ENCODE assay signal across 8 cellular contexts in the genomic region with DNA sequence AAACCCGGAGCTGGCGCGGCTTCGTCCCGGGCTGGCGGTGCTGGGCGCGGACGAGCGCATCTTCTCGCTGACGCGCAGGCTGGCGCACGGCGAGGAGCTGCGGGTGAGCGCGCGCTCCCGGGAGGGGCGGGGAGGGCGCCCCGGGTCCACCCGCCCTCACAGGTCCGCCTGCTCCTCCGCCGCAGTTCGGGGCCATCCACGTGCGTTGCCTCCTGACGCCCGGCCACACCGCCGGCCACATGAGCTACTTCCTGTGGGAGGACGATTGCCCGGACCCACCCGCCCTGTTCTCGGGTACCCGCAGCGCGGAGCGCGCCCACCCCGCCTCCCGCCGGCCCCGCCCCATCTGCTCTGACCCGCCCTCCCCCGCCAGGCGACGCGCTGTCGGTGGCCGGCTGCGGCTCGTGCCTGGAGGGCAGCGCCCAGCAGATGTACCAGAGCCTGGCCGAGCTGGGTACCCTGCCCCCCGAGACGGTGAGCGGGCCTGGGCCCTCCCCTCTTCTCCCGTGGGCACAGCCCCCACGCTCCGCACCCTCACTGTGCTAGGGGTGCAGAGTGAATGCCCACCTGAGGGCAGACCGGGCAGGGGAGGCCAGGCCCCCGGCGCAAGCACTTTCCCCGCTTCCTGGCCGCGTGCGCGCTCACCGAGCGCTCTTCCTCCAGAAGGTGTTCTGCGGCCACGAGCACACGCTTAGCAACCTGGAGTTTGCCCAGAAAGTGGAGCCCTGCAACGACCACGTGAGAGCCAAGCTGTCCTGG. TPM values are rescaled to one million over a fixed set of nuclear protein-coding genes. Genes with fewer than 3 reads are reported as not detected.
DNase-seq lines count a peak whose midpoint lies in the region; ATAC-seq and TF ChIP-seq lines count a peak whose summit lies in the region.

No MANE protein-coding gene starts in this region.

- H3K36me3 Mint-ChIP-seq in activated CD8-positive, alpha-beta T cell treated with anti-CD3 and anti-CD28 coated beads, Interleukin-2, amount 10 ng/mL, durations not matched to agents 7 days and 5 days (ENCODE audit: low read depth): peaks cover 4% of the 10 kb centered on the region
- H3K36me3 Mint-ChIP-seq in endodermal cell (ENCODE audit: low read depth): peaks cover 9% of the 10 kb centered on the region
- H3K36me3 Mint-ChIP-seq in mesothelial cell of epicardium: peaks cover 1% of the 10 kb centered on the region

- H3K9ac ChIP-seq in endodermal cell (ENCODE audit: extremely low read depth, low read length, poor library complexity, severe bottlenecking): no peak overlapping the region

- no peak for TF ChIP-seq CTCF in endodermal cell (conservative IDR thresholded peaks at IDR 0.05)
- no peak for TF ChIP-seq CTCF in mesothelial cell of epicardium (IDR thresholded peaks at IDR 0.05; ENCODE audit: unreplicated experiment)

- no peaks in the 10 kb centered on the region for H3K9me3 ChIP-seq in endodermal cell (ENCODE audit: control insufficient read depth, low read length)

- POLR2A ChIA-PET in activated CD8-positive, alpha-beta T cell treated with anti-CD3 and anti-CD28 coated beads, Interleukin-2, amount 10 ng/mL, durations not matched to agents 7 days and 5 days (lab: Charles Lee): interaction anchor here (1.2 to 2.9 kb wide), 2 partner anchors 9 to 12 kb away, joined by 5 to 10 read pairs; no protein-coding TSS in a partner anchor

- H3K4me1 ChIP-seq in endodermal cell (ENCODE audit: control insufficient read depth, insufficient read depth, low read length): peaks cover 3% of the 10 kb centered on the region

- no peaks in the 10 kb centered on the region for H3K27me3 Mint-ChIP-seq in activated CD8-positive, alpha-beta T cell treated with anti-CD3 and anti-CD28 coated beads, Interleukin-2, amount 10 ng/mL, durations not matched to agents 7 days and 5 days (ENCODE audit: low read depth)
- H3K27me3 Mint-ChIP-seq in endodermal cell (ENCODE audit: insufficient read depth) (peaks cover 15% of the 10 kb centered on the region), mesothelial cell of epicardium (ENCODE audit: low read depth) (peaks cover 18% of the 10 kb centered on the region)

- H3K4me3 Mint-ChIP-seq in activated CD8-positive, alpha-beta T cell treated with anti-CD3 and anti-CD28 coated beads, Interleukin-2, amount 10 ng/mL, durations not matched to agents 7 days and 5 days: peak overlapping the region; percentile 40
- peak overlapping the region; percentile 44 for H3K4me3 Mint-ChIP-seq in endodermal cell
- H3K4me3 Mint-ChIP-seq in mesothelial cell of epicardium: peak overlapping the region; percentile 53

- no peaks in the 10 kb centered on the region for H3K9me3 Mint-ChIP-seq in activated CD8-positive, alpha-beta T cell treated with anti-CD3 and anti-CD28 coated beads, Interleukin-2, amount 10 ng/mL, durations not matched to agents 7 days and 5 days (ENCODE audit: insufficient read depth)
- H3K9me3 Mint-ChIP-seq in endodermal cell (no peaks in the 10 kb centered on the region), mesothelial cell of epicardium (no peaks in the 10 kb centered on the region)

- peaks cover 19% of the 10 kb centered on the region for H3K27me3 ChIP-seq in endodermal cell (ENCODE audit: control insufficient read depth, insufficient read depth, low read length, poor library complexity, severe bottlenecking)

- peak overlapping the region; percentile 66 for H3K4me3 ChIP-seq in endodermal cell (ENCODE audit: low read length)

- 3 to 4% methylated on average over 16 to 80 of the region's 80 CpGs for WGBS in endodermal cell (ENCODE audit: insufficient coverage in 1 of 2, insufficient read length in 1 of 2), 2 experiments

- H3K4me1 Mint-ChIP-seq in activated CD8-positive, alpha-beta T cell treated with anti-CD3 and anti-CD28 coated beads, Interleukin-2, amount 10 ng/mL, durations not matched to agents 7 days and 5 days (ENCODE audit: low read depth): no peaks in the 10 kb centered on the region
- H3K4me1 Mint-ChIP-seq in endodermal cell: no peaks in the 10 kb centered on the region
- H3K4me1 Mint-ChIP-seq in mesothelial cell of epicardium: no peaks in the 10 kb centered on the region

- DNase-seq in CMK (ENCODE audit: low read depth) (peak; percentile 69), NCI-H460 (ENCODE audit: extremely low read depth, low read depth) (peak; percentile 82), endodermal cell (peak; percentile 91), mesothelial cell of epicardium (ENCODE audit: low spot score in 2 of 2, unreplicated experiment in 2 of 2) (peak in 1 of 2 experiments; percentile 58), substantia nigra (lab: John Stamatoyannopoulos, UW) (peak in 40 of 49 donors; percentile 27 to 89 (median 60)), OCI-M2 (lab: John Stamatoyannopoulos, UW; ENCODE audit: unreplicated experiment) (no peak)
- peak; percentile 72 for DNase-seq in activated CD8-positive, alpha-beta T cell treated with anti-CD3 and anti-CD28 coated beads, Interleukin-2, amount 10 ng/mL, durations not matched to agents 7 days and 5 days

- H3K36me3 ChIP-seq in endodermal cell (ENCODE audit: control insufficient read depth, insufficient read depth, low read length): peaks cover 4% of the 10 kb centered on the region

- no peak overlapping the region for H3K27ac Mint-ChIP-seq in activated CD8-positive, alpha-beta T cell treated with anti-CD3 and anti-CD28 coated beads, Interleukin-2, amount 10 ng/mL, durations not matched to agents 7 days and 5 days
- H3K27ac Mint-ChIP-seq in endodermal cell (no peak overlapping the region), mesothelial cell of epicardium (no peak overlapping the region)

- H3K27ac ChIP-seq in endodermal cell (ENCODE audit: low read depth, low read length) (no peak overlapping the region), substantia nigra (ENCODE audit: low read depth, low read length, poor library complexity, severe bottlenecking) (peak overlapping the region; percentile 64)

- CTCF ChIA-PET in activated CD8-positive, alpha-beta T cell treated with anti-CD3 and anti-CD28 coated beads, Interleukin-2, amount 10 ng/mL, durations not matched to agents 7 days and 5 days (lab: Charles Lee): interaction anchor here (1.3 to 1.7 kb wide), 3 partner anchors 8 to 60 kb away, joined by 3 to 6 read pairs (median 4); partner anchors contain the start of gene RPUSD1

- ATAC-seq in GM21529 (IDR thresholded peaks at IDR 0.05; ENCODE audit: unreplicated experiment): peak; percentile 27
- peak; percentile 62 for ATAC-seq in activated CD8-positive, alpha-beta T cell treated with anti-CD3 and anti-CD28 coated beads, Interleukin-2, amount 10 ng/mL, durations not matched to agents 7 days and 5 days

RNA-seq across cellular contexts. Expression of gene HAGHL, which starts 1.4 kb away (rescaled TPM):
- 9.3 and 11.7 TPM in 2 replicates for total RNA-seq in NCI-H460 (2014; rRNA removed; shearing (Covaris generic))
- 118 and 143 TPM in 2 replicates for polyA plus RNA-seq in NCI-H460 (2014; cell fraction: nucleus; rRNA removed)
- 10 to 100 TPM in 1 of 2 experiments, 1 to 10 TPM in 1; 8.4 to 11.2 TPM for total RNA-seq in activated CD8-positive, alpha-beta T cell treated with anti-CD3 and anti-CD28 coated beads, Interleukin-2, amount 10 ng/mL, durations not matched to agents 7 days and 5 days
- total RNA-seq in endodermal cell (10 to 100 TPM in 1 of 2 donors, 1 to 10 TPM in 1; 8.9 to 11.4 TPM), mesothelial cell of epicardium (6.4 to 8.6 TPM (median 7.4 TPM) in 3 replicates)
- polyA plus RNA-seq in endodermal cell (2013, experiment 1 of 2): 7.5 TPM
- 6.2 TPM for polyA plus RNA-seq in endodermal cell (2013, experiment 2 of 2)

RNA-seq across cellular contexts. Expression of gene CCDC78, which starts 2.1 kb away (rescaled TPM):
- 4.1 and 4.5 TPM in 2 replicates for total RNA-seq in NCI-H460 (2014; rRNA removed; shearing (Covaris generic))
- 223 and 231 TPM in 2 replicates for polyA plus RNA-seq in NCI-H460 (2014; cell fraction: nucleus; rRNA removed)
- 1 to 10 TPM; 3.9 TPM for total RNA-seq in activated CD8-positive, alpha-beta T cell treated with anti-CD3 and anti-CD28 coated beads, Interleukin-2, amount 10 ng/mL, durations not matched to agents 7 days and 5 days
- 1 to 10 TPM; 6.5 to 8.1 TPM for total RNA-seq in endodermal cell
- 3.7 TPM for polyA plus RNA-seq in endodermal cell (2013, experiment 1 of 2)
- polyA plus RNA-seq in endodermal cell (2013, experiment 2 of 2): 3.1 TPM
- 2.5 to 3.2 TPM (median 2.7 TPM) in 3 replicates for total RNA-seq in mesothelial cell of epicardium

RNA-seq across cellular contexts. Expression of gene ANTKMT, which starts 7.4 kb away (rescaled TPM):
- total RNA-seq in NCI-H460 (2014; rRNA removed; shearing (Covaris generic)): 19.9 and 22.9 TPM in 2 replicates
- polyA plus RNA-seq in NCI-H460 (2014; cell fraction: nucleus; rRNA removed): 120 and 124 TPM in 2 replicates
- total RNA-seq in activated CD8-positive, alpha-beta T cell treated with anti-CD3 and anti-CD28 coated beads, Interleukin-2, amount 10 ng/mL, durations not matched to agents 7 days and 5 days: 10 to 100 TPM; 12.3 to 14.2 TPM
- total RNA-seq in endodermal cell: 10 to 100 TPM; 36.9 to 40.6 TPM
- 19.4 TPM for polyA plus RNA-seq in endodermal cell (2013, experiment 1 of 2)
- 22.1 TPM for polyA plus RNA-seq in endodermal cell (2013, experiment 2 of 2)
- total RNA-seq in mesothelial cell of epicardium: 26.2 to 33.8 TPM (median 27.5 TPM) in 3 replicates

RNA-seq across cellular contexts. Expression of gene CIAO3, which starts 12.5 kb away (rescaled TPM):
- total RNA-seq in NCI-H460 (2014; rRNA removed; shearing (Covaris generic)): 32.4 and 36.8 TPM in 2 replicates
- 87.8 and 105 TPM in 2 replicates for polyA plus RNA-seq in NCI-H460 (2014; cell fraction: nucleus; rRNA removed)
- total RNA-seq in activated CD8-positive, alpha-beta T cell treated with anti-CD3 and anti-CD28 coated beads, Interleukin-2, amount 10 ng/mL, durations not matched to agents 7 days and 5 days: 10 to 100 TPM; 24.9 to 32.4 TPM
- 10 to 100 TPM; 41.4 to 43.3 TPM for total RNA-seq in endodermal cell
- 45.0 TPM for polyA plus RNA-seq in endodermal cell (2013, experiment 1 of 2)
- 37.8 TPM for polyA plus RNA-seq in endodermal cell (2013, experiment 2 of 2)
- 39.9 to 46.0 TPM (median 45.1 TPM) in 3 replicates for total RNA-seq in mesothelial cell of epicardium

RNA-seq across cellular contexts. Expression of gene METRN, which starts 13.4 kb away (rescaled TPM):
- total RNA-seq in NCI-H460 (2014; rRNA removed; shearing (Covaris generic)): 30.3 and 61.8 TPM in 2 replicates
- 187 and 277 TPM in 2 replicates for polyA plus RNA-seq in NCI-H460 (2014; cell fraction: nucleus; rRNA removed)
- total RNA-seq in activated CD8-positive, alpha-beta T cell treated with anti-CD3 and anti-CD28 coated beads, Interleukin-2, amount 10 ng/mL, durations not matched to agents 7 days and 5 days: 10 to 100 TPM in 1 of 2 experiments, 1 to 10 TPM in 1; 8.1 to 10.6 TPM
- total RNA-seq in endodermal cell (10 to 100 TPM; 33.4 to 38.5 TPM), mesothelial cell of epicardium (12.8 to 15.3 TPM (median 15.1 TPM) in 3 replicates)
- polyA plus RNA-seq in endodermal cell (2013, experiment 1 of 2): 90.9 TPM
- 95.7 TPM for polyA plus RNA-seq in endodermal cell (2013, experiment 2 of 2)
